Comparison of ENCODE assay signal across 28 cellular contexts in genomic region chr18:69230204-69230603, GRCh38.
"Had no signal": no experiment of that assay in that cellular context is flagged by ENCODE, and none has a peak within 500 bp of the region (broad histone marks: within the 10 kb centered on the region; RNA-seq: fewer than 3 reads in every experiment).

No MANE protein-coding gene starts in this region.

- DNase-seq: colonic mucosa; effector memory CD4-positive, alpha-beta T cell; foreskin keratinocyte; heart left ventricle; immature natural killer cell; islet precursor cell; mucosa of descending colon; naive B cell; stimulated activated CD4-positive, alpha-beta T cell treated with anti-CD3 and anti-CD28 coated beads, Interleukin-12 subunit alpha, Interleukin-12 subunit beta, amount 100 ng/mL, for 4 hours; stimulated activated CD4-positive, alpha-beta T cell treated with anti-CD3 and anti-CD28 coated beads, Interleukin-1b, Interleukin-23, amount 100 ng/mL, for 48 hours; stimulated activated CD4-positive, alpha-beta T cell treated with anti-CD3 and anti-CD28 coated beads, Interleukin-4, amount 100 ng/mL, for 1 hour; stimulated activated naive CD4-positive, alpha-beta T cell treated with Interleukin-2 at 50 U/mL for 16 hours; stomach; thyroid gland; trophoblast cell had no signal

- FAIRE-seq: endothelial cell of umbilical vein had no signal

- H3K4me2 ChIP-seq: hepatocyte, neural progenitor cell, smooth muscle cell had no signal

- H3K9me3 ChIP-seq: colonic mucosa, esophagus muscularis mucosa, gastroesophageal sphincter, heart left ventricle, mucosa of descending colon, prostate gland, right atrium auricular region, stomach, thyroid gland had no signal

- ATAC-seq: foreskin keratinocyte; gastroesophageal sphincter; heart left ventricle; mucosa of descending colon; natural killer cell treated with Interleukin-12 subunit alpha and Interleukin-12 subunit beta and Interleukin-15 and Interleukin-18, amount 100 ng/mL, for 72 hours; sciatic nerve; stimulated activated effector memory CD8-positive, alpha-beta T cell treated with anti-CD3 and anti-CD28 coated beads, Interleukin-12 subunit alpha, Interleukin-12 subunit beta, amount 100 ng/mL, for 72 hours had no signal

- H3K9ac ChIP-seq: neural progenitor cell, parathyroid adenoma had no signal

- H3K4me3 ChIP-seq: colonic mucosa, esophagus muscularis mucosa, gastroesophageal sphincter, heart left ventricle, hepatocyte, lung, mucosa of descending colon, neural progenitor cell, prostate gland, right atrium auricular region, smooth muscle cell, stomach, thyroid gland had no signal

- H3K79me2 ChIP-seq: hepatocyte, parathyroid adenoma had no signal

- H3K27me3 ChIP-seq: colonic mucosa, esophagus muscularis mucosa, foreskin keratinocyte, gastroesophageal sphincter, heart left ventricle, hepatocyte, neural progenitor cell, right atrium auricular region, stomach, thyroid gland had no signal

- H3K27ac ChIP-seq: colonic mucosa, esophagus muscularis mucosa, foreskin keratinocyte, gastroesophageal sphincter, heart left ventricle, hepatocyte, neural progenitor cell, parathyroid adenoma, prostate gland, right atrium auricular region, stomach, thyroid gland had no signal

- H3K36me3 ChIP-seq: colonic mucosa, esophagus muscularis mucosa, gastroesophageal sphincter, heart left ventricle, neural progenitor cell, prostate gland, right atrium auricular region, stomach, thyroid gland had no signal

- H3K4me1 ChIP-seq: colonic mucosa, esophagus muscularis mucosa, foreskin keratinocyte, gastroesophageal sphincter, neural progenitor cell, parathyroid adenoma, prostate gland, right atrium auricular region, stomach, thyroid gland had no signal
